8 cellular contexts compared by ENCODE assay signal in the genomic region with DNA sequence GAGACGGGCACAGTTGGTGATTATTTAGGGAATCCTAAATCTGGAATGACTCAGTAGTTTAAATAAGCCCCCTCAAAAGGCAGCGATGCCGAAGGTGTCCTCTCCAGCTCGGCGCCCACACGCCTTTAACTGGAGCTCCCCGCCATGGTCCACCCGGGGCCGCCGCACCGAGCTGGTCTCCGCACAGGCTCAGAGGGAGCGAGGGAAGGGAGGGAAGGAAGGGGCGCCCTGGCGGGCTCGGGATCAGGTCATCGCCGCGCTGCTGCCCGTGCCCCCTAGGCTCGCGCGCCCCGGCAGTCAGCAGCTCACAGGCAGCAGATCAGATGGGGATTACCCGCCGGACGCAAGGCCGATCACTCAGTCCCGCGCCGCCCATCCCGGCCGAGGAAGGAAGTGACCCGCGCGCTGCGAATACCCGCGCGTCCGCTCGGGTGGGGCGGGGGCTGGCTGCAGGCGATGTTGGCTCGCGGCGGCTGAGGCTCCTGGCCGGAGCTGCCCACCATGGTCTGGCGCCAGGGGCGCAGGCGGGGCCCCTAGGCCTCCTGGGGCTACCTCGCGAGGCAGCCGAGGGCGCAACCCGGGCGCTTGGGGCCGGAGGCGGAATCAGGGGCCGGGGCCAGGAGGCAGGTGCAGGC.
DNase-seq lines count a peak whose midpoint lies in the region; ATAC-seq and TF ChIP-seq lines count a peak whose summit lies in the region.

No MANE protein-coding gene starts in this region.

- POLR2A ChIA-PET in activated CD4-positive, alpha-beta memory T cell treated with anti-CD3 and anti-CD28 coated beads for 36 hours (lab: Charles Lee): no interaction called here

- H3K36me3 Mint-ChIP-seq in activated CD4-positive, alpha-beta memory T cell treated with anti-CD3 and anti-CD28 coated beads for 36 hours: peaks cover 2% of the 10 kb centered on the region

- peaks cover 2% of the 10 kb centered on the region for H3K4me1 Mint-ChIP-seq in activated CD4-positive, alpha-beta memory T cell treated with anti-CD3 and anti-CD28 coated beads for 36 hours (ENCODE audit: low read depth)

- no peak overlapping the region for H3K27ac Mint-ChIP-seq in activated CD4-positive, alpha-beta memory T cell treated with anti-CD3 and anti-CD28 coated beads for 36 hours

- H3K36me3 ChIP-seq in body of pancreas (replicated peaks in 1 of 2; ENCODE audit: insufficient read depth in 1 of 2, low read depth in 2 of 2): no peaks in the 10 kb centered on the region
- H3K36me3 ChIP-seq in subcutaneous abdominal adipose tissue (ENCODE audit: control insufficient read depth in 5 of 5, insufficient read depth in 5 of 5, low read length in 5 of 5): no peaks in the 10 kb centered on the region

- peak in 1 of 3 donors; percentile 10 for TF ChIP-seq POLR2A in body of pancreas (IDR thresholded peaks at IDR 0.05)

- H3K9me3 Mint-ChIP-seq in activated CD4-positive, alpha-beta memory T cell treated with anti-CD3 and anti-CD28 coated beads for 36 hours: no peaks in the 10 kb centered on the region

- H3K9me3 ChIP-seq in body of pancreas (no peaks in the 10 kb centered on the region), subcutaneous abdominal adipose tissue (ENCODE audit: control insufficient read depth in 5 of 5, low read length in 5 of 5) (no peaks in the 10 kb centered on the region)

- peak overlapping the region in 1 of 5 donors; percentile 45 for H3K9ac ChIP-seq in subcutaneous abdominal adipose tissue (ENCODE audit: low read length in 5 of 5)

- H3K27me3 Mint-ChIP-seq in activated CD4-positive, alpha-beta memory T cell treated with anti-CD3 and anti-CD28 coated beads for 36 hours: peaks cover 39% of the 10 kb centered on the region

- H3K27me3 ChIP-seq in body of pancreas: no peaks in the 10 kb centered on the region
- peaks cover 0 to 21% (median 12%) of the 10 kb centered on the region in 5 donors for H3K27me3 ChIP-seq in subcutaneous abdominal adipose tissue (ENCODE audit: control insufficient read depth in 5 of 5, insufficient read depth in 4 of 5, low read length in 5 of 5)

- 0 to 1% methylated on average over 3 to 51 of the region's 60 CpGs for WGBS in body of pancreas, 2 donors

- CTCF ChIA-PET in activated CD4-positive, alpha-beta memory T cell treated with anti-CD3 and anti-CD28 coated beads for 36 hours (lab: Charles Lee): no interaction called here

- H3K4me3 ChIP-seq in body of pancreas (peak overlapping the region; percentile 7 to 32), subcutaneous abdominal adipose tissue (ENCODE audit: low read depth in 1 of 5, low read length in 5 of 5) (peak overlapping the region in 4 of 5 donors; percentile 49 to 68 (median 65))

- intact Hi-C loops in body of pancreas (cut with DNase I): no loop called here
- intact Hi-C loops in activated CD4-positive, alpha-beta memory T cell treated with anti-CD3 and anti-CD28 coated beads for 36 hours (cut with micrococcal nuclease): no loop called here

- H3K4me1 ChIP-seq in body of pancreas (peaks cover 19% of the 10 kb centered on the region), subcutaneous abdominal adipose tissue (ENCODE audit: control insufficient read depth in 5 of 5, insufficient read depth in 5 of 5, low read length in 5 of 5) (peaks cover 0 to 17% (median 16%) of the 10 kb centered on the region in 5 donors)

- DNase-seq in body of pancreas (peak in 3 of 4 donors; percentile 16 to 36 (median 23)), iPS-NIHi7 (ENCODE audit: extremely low spot score) (peak; percentile 61)
- DNase-seq in activated CD4-positive, alpha-beta memory T cell treated with anti-CD3 and anti-CD28 coated beads for 36 hours: no peak

- TF ChIP-seq CTCF in body of pancreas (IDR thresholded peaks at IDR 0.05): no peak

- no peak overlapping the region for H3K4me3 Mint-ChIP-seq in activated CD4-positive, alpha-beta memory T cell treated with anti-CD3 and anti-CD28 coated beads for 36 hours

- H3K27ac ChIP-seq in body of pancreas: no peak overlapping the region
- H3K27ac ChIP-seq in subcutaneous abdominal adipose tissue (ENCODE audit: low read depth, low read length): no peak overlapping the region

- ATAC-seq in GM18517 (IDR thresholded peaks at IDR 0.05; ENCODE audit: unreplicated experiment) (peak; percentile 73), HG03378 (IDR thresholded peaks at IDR 0.05; ENCODE audit: unreplicated experiment) (peak; percentile 69), body of pancreas (peak; percentile 67), GM19324 (IDR thresholded peaks at IDR 0.05; ENCODE audit: low FRiP score, unreplicated experiment) (no peak), HG02884 (IDR thresholded peaks at IDR 0.05; ENCODE audit: unreplicated experiment) (no peak)

Comparison
In these comparisons a context has a peak if more than half of its experiments do, and no peak if none do; other contexts are left out.
1. ATAC-seq: peak in GM18517 (single experiment), HG03378 (single experiment) and body of pancreas (single experiment); none in GM19324 (single experiment) and HG02884 (single experiment).